In the genomic region with DNA sequence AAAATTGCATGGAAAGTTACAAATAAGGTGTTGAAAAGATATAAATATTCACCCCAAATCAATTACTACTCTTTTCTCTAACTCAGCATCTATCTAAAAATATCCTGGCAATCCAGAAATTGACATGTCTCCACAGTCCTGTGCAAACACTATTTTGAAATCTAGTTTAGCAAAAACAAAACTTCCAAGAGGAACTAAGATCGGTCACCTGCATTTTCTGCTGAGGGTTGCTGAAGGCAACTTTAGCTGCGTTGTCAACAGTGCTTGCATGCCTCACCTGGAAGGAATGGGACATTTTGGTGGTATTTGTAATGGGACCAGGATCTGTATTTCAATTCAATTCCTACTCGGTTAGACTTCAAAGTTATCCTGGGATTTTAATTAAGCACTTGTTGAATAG, we compare ENCODE assay signal across 1 cellular context.
A peak's percentile ranks its signal among the peaks of the same experiment; 100 is the strongest.
TF ChIP-seq lines count a peak whose summit lies in the region.

No MANE protein-coding gene starts in this region.

TF ChIP-seq in GM12878, 131 proteins besides CTCF, POLR2A, EP300 and RAD21 (continued from another document and continues in another):
- TF ChIP-seq ETV6 (conservative IDR thresholded peaks at IDR 0.05 in 1 of 2, IDR thresholded peaks at IDR 0.05 in 1 of 2; ENCODE audit: borderline replicate concordance in 1 of 2, low read depth in 1 of 2) (0 out of 4 replicates have a peak, but pooled peaks of 1 of the 2 experiments have one; percentile 22), FOS (IDR thresholded peaks at IDR 0.05; ENCODE audit: borderline replicate concordance, extremely low read depth, insufficient read length) (no peak), ZNF622 (IDR thresholded peaks at IDR 0.05) (no peak), FOXM1 (IDR thresholded peaks at IDR 0.05; ENCODE audit: low read depth, low read length) (0 out of 2 replicates have a peak, but pooled peaks have one; percentile 56), SMAD5 (IDR thresholded peaks at IDR 0.05; ENCODE audit: low read depth) (no peak), RBBP5 (conservative IDR thresholded peaks at IDR 0.05) (no peak), IKZF2 (IDR thresholded peaks at IDR 0.05) (peak; percentile 66 to 68; a peak in 3 of 4 replicates), RUNX3 (IDR thresholded peaks at IDR 0.05; ENCODE audit: low read length) (peak; percentile 49; the same call in 1 of the 2 replicates), CREM (IDR thresholded peaks at IDR 0.05; ENCODE audit: low read depth) (0 out of 2 replicates have a peak, but pooled peaks have one; percentile 18), CBX3 (IDR thresholded peaks at IDR 0.05; ENCODE audit: borderline replicate concordance, low read depth) (no peak), SIX5 (IDR thresholded peaks at IDR 0.05; ENCODE audit: low read depth, low read length, severe bottlenecking) (no peak), PAX5 (IDR thresholded peaks at IDR 0.05; ENCODE audit: borderline replicate concordance, low read depth, low read length) (peak; percentile 30; the same call in 1 of the 2 replicates), TCF12 (IDR thresholded peaks at IDR 0.05; ENCODE audit: low read depth, low read length) (peak; percentile 72), NR2C2 (IDR thresholded peaks at IDR 0.05; ENCODE audit: borderline replicate concordance, control insufficient read depth, insufficient read length, low read depth) (no peak), BHLHE40 (IDR thresholded peaks at IDR 0.05; ENCODE audit: borderline replicate concordance in 1 of 2, low read depth in 2 of 2, low read length in 1 of 2) (peak; percentile 37 to 51; a peak in 2 of 4 replicates), BRCA1 (IDR thresholded peaks at IDR 0.05; ENCODE audit: low read depth, low read length) (no peak), ZSCAN29 (IDR thresholded peaks at IDR 0.05) (no peak), ZNF274 (IDR thresholded peaks at IDR 0.05; ENCODE audit: insufficient read depth, insufficient read length) (no peak), MYB (IDR thresholded peaks at IDR 0.05; ENCODE audit: borderline replicate concordance, low read depth, low read length) (no peak), MEF2A (IDR thresholded peaks at IDR 0.05; ENCODE audit: insufficient read depth, low read depth, low read length) (peak; percentile 90), JUNB (IDR thresholded peaks at IDR 0.05) (peak; percentile 71), BCL11A (IDR thresholded peaks at IDR 0.05; ENCODE audit: low read depth, low read length) (no peak), PML (IDR thresholded peaks at IDR 0.05; ENCODE audit: low read length) (no peak), SREBF2 (IDR thresholded peaks at IDR 0.05; ENCODE audit: low read length) (no peak), NR2C1 (IDR thresholded peaks at IDR 0.05) (no peak)
- TF ChIP-seq, protein P1, sequence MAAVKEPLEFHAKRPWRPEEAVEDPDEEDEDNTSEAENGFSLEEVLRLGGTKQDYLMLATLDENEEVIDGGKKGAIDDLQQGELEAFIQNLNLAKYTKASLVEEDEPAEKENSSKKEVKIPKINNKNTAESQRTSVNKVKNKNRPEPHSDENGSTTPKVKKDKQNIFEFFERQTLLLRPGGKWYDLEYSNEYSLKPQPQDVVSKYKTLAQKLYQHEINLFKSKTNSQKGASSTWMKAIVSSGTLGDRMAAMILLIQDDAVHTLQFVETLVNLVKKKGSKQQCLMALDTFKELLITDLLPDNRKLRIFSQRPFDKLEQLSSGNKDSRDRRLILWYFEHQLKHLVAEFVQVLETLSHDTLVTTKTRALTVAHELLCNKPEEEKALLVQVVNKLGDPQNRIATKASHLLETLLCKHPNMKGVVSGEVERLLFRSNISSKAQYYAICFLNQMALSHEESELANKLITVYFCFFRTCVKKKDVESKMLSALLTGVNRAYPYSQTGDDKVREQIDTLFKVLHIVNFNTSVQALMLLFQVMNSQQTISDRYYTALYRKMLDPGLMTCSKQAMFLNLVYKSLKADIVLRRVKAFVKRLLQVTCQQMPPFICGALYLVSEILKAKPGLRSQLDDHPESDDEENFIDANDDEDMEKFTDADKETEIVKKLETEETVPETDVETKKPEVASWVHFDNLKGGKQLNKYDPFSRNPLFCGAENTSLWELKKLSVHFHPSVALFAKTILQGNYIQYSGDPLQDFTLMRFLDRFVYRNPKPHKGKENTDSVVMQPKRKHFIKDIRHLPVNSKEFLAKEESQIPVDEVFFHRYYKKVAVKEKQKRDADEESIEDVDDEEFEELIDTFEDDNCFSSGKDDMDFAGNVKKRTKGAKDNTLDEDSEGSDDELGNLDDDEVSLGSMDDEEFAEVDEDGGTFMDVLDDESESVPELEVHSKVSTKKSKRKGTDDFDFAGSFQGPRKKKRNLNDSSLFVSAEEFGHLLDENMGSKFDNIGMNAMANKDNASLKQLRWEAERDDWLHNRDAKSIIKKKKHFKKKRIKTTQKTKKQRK (IDR thresholded peaks at IDR 0.05; ENCODE audit: low read depth, low read length): no peak
- TF ChIP-seq, protein P2, sequence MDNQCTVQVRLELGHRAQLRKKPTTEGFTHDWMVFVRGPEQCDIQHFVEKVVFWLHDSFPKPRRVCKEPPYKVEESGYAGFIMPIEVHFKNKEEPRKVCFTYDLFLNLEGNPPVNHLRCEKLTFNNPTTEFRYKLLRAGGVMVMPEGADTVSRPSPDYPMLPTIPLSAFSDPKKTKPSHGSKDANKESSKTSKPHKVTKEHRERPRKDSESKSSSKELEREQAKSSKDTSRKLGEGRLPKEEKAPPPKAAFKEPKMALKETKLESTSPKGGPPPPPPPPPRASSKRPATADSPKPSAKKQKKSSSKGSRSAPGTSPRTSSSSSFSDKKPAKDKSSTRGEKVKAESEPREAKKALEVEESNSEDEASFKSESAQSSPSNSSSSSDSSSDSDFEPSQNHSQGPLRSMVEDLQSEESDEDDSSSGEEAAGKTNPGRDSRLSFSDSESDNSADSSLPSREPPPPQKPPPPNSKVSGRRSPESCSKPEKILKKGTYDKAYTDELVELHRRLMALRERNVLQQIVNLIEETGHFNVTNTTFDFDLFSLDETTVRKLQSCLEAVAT (IDR thresholded peaks at IDR 0.05): no peak
- TF ChIP-seq, protein P3, sequence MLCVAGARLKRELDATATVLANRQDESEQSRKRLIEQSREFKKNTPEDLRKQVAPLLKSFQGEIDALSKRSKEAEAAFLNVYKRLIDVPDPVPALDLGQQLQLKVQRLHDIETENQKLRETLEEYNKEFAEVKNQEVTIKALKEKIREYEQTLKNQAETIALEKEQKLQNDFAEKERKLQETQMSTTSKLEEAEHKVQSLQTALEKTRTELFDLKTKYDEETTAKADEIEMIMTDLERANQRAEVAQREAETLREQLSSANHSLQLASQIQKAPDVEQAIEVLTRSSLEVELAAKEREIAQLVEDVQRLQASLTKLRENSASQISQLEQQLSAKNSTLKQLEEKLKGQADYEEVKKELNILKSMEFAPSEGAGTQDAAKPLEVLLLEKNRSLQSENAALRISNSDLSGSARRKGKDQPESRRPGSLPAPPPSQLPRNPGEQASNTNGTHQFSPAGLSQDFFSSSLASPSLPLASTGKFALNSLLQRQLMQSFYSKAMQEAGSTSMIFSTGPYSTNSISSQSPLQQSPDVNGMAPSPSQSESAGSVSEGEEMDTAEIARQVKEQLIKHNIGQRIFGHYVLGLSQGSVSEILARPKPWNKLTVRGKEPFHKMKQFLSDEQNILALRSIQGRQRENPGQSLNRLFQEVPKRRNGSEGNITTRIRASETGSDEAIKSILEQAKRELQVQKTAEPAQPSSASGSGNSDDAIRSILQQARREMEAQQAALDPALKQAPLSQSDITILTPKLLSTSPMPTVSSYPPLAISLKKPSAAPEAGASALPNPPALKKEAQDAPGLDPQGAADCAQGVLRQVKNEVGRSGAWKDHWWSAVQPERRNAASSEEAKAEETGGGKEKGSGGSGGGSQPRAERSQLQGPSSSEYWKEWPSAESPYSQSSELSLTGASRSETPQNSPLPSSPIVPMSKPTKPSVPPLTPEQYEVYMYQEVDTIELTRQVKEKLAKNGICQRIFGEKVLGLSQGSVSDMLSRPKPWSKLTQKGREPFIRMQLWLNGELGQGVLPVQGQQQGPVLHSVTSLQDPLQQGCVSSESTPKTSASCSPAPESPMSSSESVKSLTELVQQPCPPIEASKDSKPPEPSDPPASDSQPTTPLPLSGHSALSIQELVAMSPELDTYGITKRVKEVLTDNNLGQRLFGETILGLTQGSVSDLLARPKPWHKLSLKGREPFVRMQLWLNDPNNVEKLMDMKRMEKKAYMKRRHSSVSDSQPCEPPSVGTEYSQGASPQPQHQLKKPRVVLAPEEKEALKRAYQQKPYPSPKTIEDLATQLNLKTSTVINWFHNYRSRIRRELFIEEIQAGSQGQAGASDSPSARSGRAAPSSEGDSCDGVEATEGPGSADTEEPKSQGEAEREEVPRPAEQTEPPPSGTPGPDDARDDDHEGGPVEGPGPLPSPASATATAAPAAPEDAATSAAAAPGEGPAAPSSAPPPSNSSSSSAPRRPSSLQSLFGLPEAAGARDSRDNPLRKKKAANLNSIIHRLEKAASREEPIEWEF (IDR thresholded peaks at IDR 0.05; ENCODE audit: insufficient replicate concordance, low read depth, low read length): no peak
- TF ChIP-seq, protein P4, sequence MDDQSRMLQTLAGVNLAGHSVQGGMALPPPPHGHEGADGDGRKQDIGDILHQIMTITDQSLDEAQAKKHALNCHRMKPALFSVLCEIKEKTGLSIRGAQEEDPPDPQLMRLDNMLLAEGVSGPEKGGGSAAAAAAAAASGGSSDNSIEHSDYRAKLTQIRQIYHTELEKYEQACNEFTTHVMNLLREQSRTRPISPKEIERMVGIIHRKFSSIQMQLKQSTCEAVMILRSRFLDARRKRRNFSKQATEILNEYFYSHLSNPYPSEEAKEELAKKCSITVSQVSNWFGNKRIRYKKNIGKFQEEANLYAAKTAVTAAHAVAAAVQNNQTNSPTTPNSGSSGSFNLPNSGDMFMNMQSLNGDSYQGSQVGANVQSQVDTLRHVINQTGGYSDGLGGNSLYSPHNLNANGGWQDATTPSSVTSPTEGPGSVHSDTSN (IDR thresholded peaks at IDR 0.05; ENCODE audit: insufficient replicate concordance, low read depth, low read length): no peak
- TF ChIP-seq, protein P5, sequence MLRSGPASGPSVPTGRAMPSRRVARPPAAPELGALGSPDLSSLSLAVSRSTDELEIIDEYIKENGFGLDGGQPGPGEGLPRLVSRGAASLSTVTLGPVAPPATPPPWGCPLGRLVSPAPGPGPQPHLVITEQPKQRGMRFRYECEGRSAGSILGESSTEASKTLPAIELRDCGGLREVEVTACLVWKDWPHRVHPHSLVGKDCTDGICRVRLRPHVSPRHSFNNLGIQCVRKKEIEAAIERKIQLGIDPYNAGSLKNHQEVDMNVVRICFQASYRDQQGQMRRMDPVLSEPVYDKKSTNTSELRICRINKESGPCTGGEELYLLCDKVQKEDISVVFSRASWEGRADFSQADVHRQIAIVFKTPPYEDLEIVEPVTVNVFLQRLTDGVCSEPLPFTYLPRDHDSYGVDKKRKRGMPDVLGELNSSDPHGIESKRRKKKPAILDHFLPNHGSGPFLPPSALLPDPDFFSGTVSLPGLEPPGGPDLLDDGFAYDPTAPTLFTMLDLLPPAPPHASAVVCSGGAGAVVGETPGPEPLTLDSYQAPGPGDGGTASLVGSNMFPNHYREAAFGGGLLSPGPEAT (IDR thresholded peaks at IDR 0.05; ENCODE audit: low read depth): peak; percentile 48; the same call in 1 of the 2 replicates
- TF ChIP-seq, protein P6, sequence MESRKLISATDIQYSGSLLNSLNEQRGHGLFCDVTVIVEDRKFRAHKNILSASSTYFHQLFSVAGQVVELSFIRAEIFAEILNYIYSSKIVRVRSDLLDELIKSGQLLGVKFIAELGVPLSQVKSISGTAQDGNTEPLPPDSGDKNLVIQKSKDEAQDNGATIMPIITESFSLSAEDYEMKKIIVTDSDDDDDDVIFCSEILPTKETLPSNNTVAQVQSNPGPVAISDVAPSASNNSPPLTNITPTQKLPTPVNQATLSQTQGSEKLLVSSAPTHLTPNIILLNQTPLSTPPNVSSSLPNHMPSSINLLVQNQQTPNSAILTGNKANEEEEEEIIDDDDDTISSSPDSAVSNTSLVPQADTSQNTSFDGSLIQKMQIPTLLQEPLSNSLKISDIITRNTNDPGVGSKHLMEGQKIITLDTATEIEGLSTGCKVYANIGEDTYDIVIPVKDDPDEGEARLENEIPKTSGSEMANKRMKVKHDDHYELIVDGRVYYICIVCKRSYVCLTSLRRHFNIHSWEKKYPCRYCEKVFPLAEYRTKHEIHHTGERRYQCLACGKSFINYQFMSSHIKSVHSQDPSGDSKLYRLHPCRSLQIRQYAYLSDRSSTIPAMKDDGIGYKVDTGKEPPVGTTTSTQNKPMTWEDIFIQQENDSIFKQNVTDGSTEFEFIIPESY (IDR thresholded peaks at IDR 0.05): no peak
- TF ChIP-seq, protein P7, sequence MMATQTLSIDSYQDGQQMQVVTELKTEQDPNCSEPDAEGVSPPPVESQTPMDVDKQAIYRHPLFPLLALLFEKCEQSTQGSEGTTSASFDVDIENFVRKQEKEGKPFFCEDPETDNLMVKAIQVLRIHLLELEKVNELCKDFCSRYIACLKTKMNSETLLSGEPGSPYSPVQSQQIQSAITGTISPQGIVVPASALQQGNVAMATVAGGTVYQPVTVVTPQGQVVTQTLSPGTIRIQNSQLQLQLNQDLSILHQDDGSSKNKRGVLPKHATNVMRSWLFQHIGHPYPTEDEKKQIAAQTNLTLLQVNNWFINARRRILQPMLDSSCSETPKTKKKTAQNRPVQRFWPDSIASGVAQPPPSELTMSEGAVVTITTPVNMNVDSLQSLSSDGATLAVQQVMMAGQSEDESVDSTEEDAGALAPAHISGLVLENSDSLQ (IDR thresholded peaks at IDR 0.05): no peak
- TF ChIP-seq, protein P8, sequence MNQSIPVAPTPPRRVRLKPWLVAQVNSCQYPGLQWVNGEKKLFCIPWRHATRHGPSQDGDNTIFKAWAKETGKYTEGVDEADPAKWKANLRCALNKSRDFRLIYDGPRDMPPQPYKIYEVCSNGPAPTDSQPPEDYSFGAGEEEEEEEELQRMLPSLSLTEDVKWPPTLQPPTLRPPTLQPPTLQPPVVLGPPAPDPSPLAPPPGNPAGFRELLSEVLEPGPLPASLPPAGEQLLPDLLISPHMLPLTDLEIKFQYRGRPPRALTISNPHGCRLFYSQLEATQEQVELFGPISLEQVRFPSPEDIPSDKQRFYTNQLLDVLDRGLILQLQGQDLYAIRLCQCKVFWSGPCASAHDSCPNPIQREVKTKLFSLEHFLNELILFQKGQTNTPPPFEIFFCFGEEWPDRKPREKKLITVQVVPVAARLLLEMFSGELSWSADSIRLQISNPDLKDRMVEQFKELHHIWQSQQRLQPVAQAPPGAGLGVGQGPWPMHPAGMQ (IDR thresholded peaks at IDR 0.05; ENCODE audit: borderline replicate concordance): no peak
- TF ChIP-seq, protein P9, sequence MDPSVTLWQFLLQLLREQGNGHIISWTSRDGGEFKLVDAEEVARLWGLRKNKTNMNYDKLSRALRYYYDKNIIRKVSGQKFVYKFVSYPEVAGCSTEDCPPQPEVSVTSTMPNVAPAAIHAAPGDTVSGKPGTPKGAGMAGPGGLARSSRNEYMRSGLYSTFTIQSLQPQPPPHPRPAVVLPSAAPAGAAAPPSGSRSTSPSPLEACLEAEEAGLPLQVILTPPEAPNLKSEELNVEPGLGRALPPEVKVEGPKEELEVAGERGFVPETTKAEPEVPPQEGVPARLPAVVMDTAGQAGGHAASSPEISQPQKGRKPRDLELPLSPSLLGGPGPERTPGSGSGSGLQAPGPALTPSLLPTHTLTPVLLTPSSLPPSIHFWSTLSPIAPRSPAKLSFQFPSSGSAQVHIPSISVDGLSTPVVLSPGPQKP (IDR thresholded peaks at IDR 0.05; ENCODE audit: low read depth, low read length): no peak
